In the genomic region with DNA sequence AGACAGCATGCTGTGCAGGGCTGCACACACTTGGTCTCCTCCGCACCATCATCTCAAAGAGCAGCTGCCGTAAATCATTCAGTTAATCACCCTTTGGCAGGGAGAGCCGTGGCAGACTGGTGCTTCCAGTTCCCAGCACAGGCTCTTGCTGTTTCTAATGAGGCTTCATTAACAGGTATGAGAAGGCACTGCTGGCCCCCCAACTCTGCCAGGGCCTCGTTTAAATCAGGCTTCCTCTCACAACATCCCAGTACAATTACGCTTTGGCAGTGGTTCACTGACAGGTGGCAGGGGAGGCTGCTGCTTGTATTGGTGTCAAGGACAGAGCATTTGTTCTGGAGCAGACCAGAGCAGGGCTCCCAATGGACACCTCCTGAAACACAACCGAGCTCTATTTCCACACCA, we compare ENCODE assay signal across 12 cellular contexts.
A peak's percentile ranks its signal among the peaks of the same experiment; 100 is the strongest.
DNase-seq lines count a peak whose midpoint lies in the region; ATAC-seq and TF ChIP-seq lines count a peak whose summit lies in the region.
"Had no signal": no experiment of that assay in that cellular context is flagged by ENCODE, and none has a peak within 500 bp of the region (broad histone marks: within the 10 kb centered on the region; RNA-seq: fewer than 3 reads in every experiment).

No MANE protein-coding gene starts in this region.

- no peak for DNase-seq in GM12864 (ENCODE audit: low read depth)
- peak; percentile 95 for DNase-seq in NCI-H146 (lab: John Stamatoyannopoulos, UW)
- no peak for DNase-seq in trophoblast cell
- no peak for DNase-seq in natural killer cell
- no peak for DNase-seq in activated T-cell treated with anti-CD3 and anti-CD28 coated beads, Interleukin-2, amount 50 U/mL, for 48 hours
- DNase-seq: activated CD8-positive, alpha-beta memory T cell treated with anti-CD3 and anti-CD28 coated beads, Interleukin-2, amount 50 U/mL, for 4 hours; immature natural killer cell; stimulated activated CD4-positive, alpha-beta T cell treated with anti-CD3 and anti-CD28 coated beads, Interleukin-4, amount 100 ng/mL, for 1 hour had no signal

- ATAC-seq in natural killer cell (no peak), GM19455 (IDR thresholded peaks at IDR 0.05; ENCODE audit: unreplicated experiment) (no peak), GM21390 (IDR thresholded peaks at IDR 0.05; ENCODE audit: unreplicated experiment) (no peak)
- ATAC-seq: HCT116 had no signal

- H2BK5ac ChIP-seq in trophoblast cell (ENCODE audit: low read depth, low read length, poor library complexity), result no peak overlapping the region

- H2BK120ac ChIP-seq in trophoblast cell (ENCODE audit: insufficient read depth, low read length, poor library complexity), result peak overlapping the region; percentile 19

- peak overlapping the region; percentile 11 for H3K4me3 ChIP-seq in GM12864 (ENCODE audit: low read depth, low read length)
- peak overlapping the region; percentile 48 for H3K4me3 ChIP-seq in OCI-LY1 (ENCODE audit: low read depth, low read length, poor library complexity, severe bottlenecking)
- H3K4me3 ChIP-seq in trophoblast cell (ENCODE audit: low read depth, low read length), result no peak overlapping the region

- H3K36me3 Mint-ChIP-seq in natural killer cell, result no peaks in the 10 kb centered on the region
- H3K36me3 Mint-ChIP-seq: immature natural killer cell had no signal

- WGBS in trophoblast cell (ENCODE audit: extremely low coverage, insufficient coverage, insufficient read length), result no CpG with 5 or more reads among the region's 6 CpGs

- H3K4me3 Mint-ChIP-seq in natural killer cell, result no peak overlapping the region
- H3K4me3 Mint-ChIP-seq: immature natural killer cell had no signal

- no peaks in the 10 kb centered on the region for H3K9me2 ChIP-seq in OCI-LY1 (ENCODE audit: low read depth, low read length)

- H3K18ac ChIP-seq in trophoblast cell (ENCODE audit: low read length), result no peak overlapping the region

- H3K4me1 ChIP-seq in OCI-LY1 (ENCODE audit: insufficient read depth, low read length, severe bottlenecking) (peaks cover 83% of the 10 kb centered on the region), trophoblast cell (ENCODE audit: control insufficient read depth in 1 of 2, insufficient read depth in 2 of 2, low read length in 2 of 2) (peaks cover 6 to 20% of the 10 kb centered on the region in 2 experiments)

- no peak overlapping the region for H3K4ac ChIP-seq in trophoblast cell (ENCODE audit: low read depth, low read length)

- H2AFZ ChIP-seq in OCI-LY1 (ENCODE audit: low read length), result no peak overlapping the region
- H2AFZ ChIP-seq in trophoblast cell (ENCODE audit: insufficient read depth, low read length, poor library complexity), result no peak overlapping the region

- intact Hi-C loops in natural killer cell (cut with micrococcal nuclease), result no loop called here

- TF ChIP-seq CTCF in GM12864 (IDR thresholded peaks at IDR 0.05; ENCODE audit: low read depth, low read length, missing control alignments) (no peak), OCI-LY1 (IDR thresholded peaks at IDR 0.05; ENCODE audit: low read length) (no peak), natural killer cell (IDR thresholded peaks at IDR 0.05) (no peak)

- H3K27me3 Mint-ChIP-seq in natural killer cell (ENCODE audit: low read depth in 2 of 2), result peaks cover 0 to 4% of the 10 kb centered on the region in 2 donors

- peak overlapping the region; percentile 61 for H3K9ac ChIP-seq in OCI-LY1 (ENCODE audit: low read length)
- H3K9ac ChIP-seq in trophoblast cell (ENCODE audit: low read length), result no peak overlapping the region

- no peak overlapping the region for H2BK12ac ChIP-seq in trophoblast cell (ENCODE audit: low read length)

- no peak overlapping the region for H4K12ac ChIP-seq in trophoblast cell (ENCODE audit: low read depth, low read length)

- no peak overlapping the region for H3K14ac ChIP-seq in trophoblast cell (ENCODE audit: low read length)

- no peak overlapping the region for H3K23ac ChIP-seq in trophoblast cell (ENCODE audit: low read length)

- H3K79me2 ChIP-seq in OCI-LY1 (ENCODE audit: insufficient read depth, low read length), result peaks cover 13% of the 10 kb centered on the region; the same call in 1 of the 2 replicates
- H3K79me2 ChIP-seq in trophoblast cell (ENCODE audit: control insufficient read depth, insufficient read depth, low read length, poor library complexity), result no peaks in the 10 kb centered on the region

- H3K4me2 ChIP-seq in OCI-LY1 (ENCODE audit: low read length) (peak overlapping the region; percentile 72), trophoblast cell (ENCODE audit: low read length) (no peak overlapping the region)

- H3K4me1 Mint-ChIP-seq in natural killer cell, result no peaks in the 10 kb centered on the region
- H3K4me1 Mint-ChIP-seq: immature natural killer cell had no signal

- H3K9me3 ChIP-seq in OCI-LY1 (ENCODE audit: low read length) (no peaks in the 10 kb centered on the region), trophoblast cell (ENCODE audit: insufficient read depth, low read depth, low read length) (peaks cover 3% of the 10 kb centered on the region)

- H3K27ac ChIP-seq in OCI-LY1 (ENCODE audit: low read depth, low read length, poor library complexity, severe bottlenecking) (peak overlapping the region; percentile 98), trophoblast cell (ENCODE audit: low read depth, low read length) (peak overlapping the region; percentile 43)

- no peak overlapping the region for H3K27ac Mint-ChIP-seq in natural killer cell
- H3K27ac Mint-ChIP-seq: immature natural killer cell had no signal

- H4K8ac ChIP-seq in trophoblast cell (ENCODE audit: low read depth, low read length), result no peak overlapping the region

- H3K79me1 ChIP-seq in trophoblast cell (ENCODE audit: low read length), result peaks cover 2% of the 10 kb centered on the region

- no peak overlapping the region for H4K91ac ChIP-seq in trophoblast cell (ENCODE audit: low read depth, low read length)

- H4K20me1 ChIP-seq in OCI-LY1 (ENCODE audit: insufficient read depth, low read length), result no peaks in the 10 kb centered on the region

- peaks cover 17% of the 10 kb centered on the region for H3F3A ChIP-seq in OCI-LY1 (ENCODE audit: insufficient read depth, low read length)

- H3K36me3 ChIP-seq in OCI-LY1 (ENCODE audit: insufficient read depth, low read length), result no peaks in the 10 kb centered on the region
- no peaks in the 10 kb centered on the region for H3K36me3 ChIP-seq in trophoblast cell (ENCODE audit: control insufficient read depth in 1 of 2, insufficient read depth in 2 of 2, low read length in 2 of 2)

- H3K27me3 ChIP-seq in OCI-LY1 (ENCODE audit: insufficient read depth, low read length) (no peaks in the 10 kb centered on the region), trophoblast cell (ENCODE audit: insufficient read depth, low read length) (no peaks in the 10 kb centered on the region)

- H3K9me3 Mint-ChIP-seq in natural killer cell, result no peaks in the 10 kb centered on the region
- H3K9me3 Mint-ChIP-seq: immature natural killer cell had no signal

- no peak overlapping the region for H2AK5ac ChIP-seq in trophoblast cell (ENCODE audit: low read length)
